In genomic region chrX:13652256-13653021, GRCh38 we compare ENCODE assay signal across 8 cellular contexts. TPM values are rescaled to one million over a fixed set of nuclear protein-coding genes. Genes with fewer than 3 reads are reported as not detected.
DNase-seq lines count a peak whose midpoint lies in the region; ATAC-seq, FAIRE-seq and TF ChIP-seq lines count a peak whose summit lies in the region.

No MANE protein-coding gene starts in this region.

- no peak for TF ChIP-seq CTCF in tibial nerve (IDR thresholded peaks at IDR 0.05)

- WGBS in tibial nerve, 2 donors, result 17 to 23% methylated on average over 17 of the region's 17 CpGs

- TF ChIP-seq EP300 in tibial nerve (IDR thresholded peaks at IDR 0.05), result no peak

- no peak for DNase-seq in GM12892 (ENCODE audit: insufficient read length)
- peak; percentile 46 for DNase-seq in HS-27A (ENCODE audit: low read depth)
- peak; percentile 27 for DNase-seq in amniotic stem cell (lab: John Stamatoyannopoulos, UW)
- no peak for DNase-seq in tibial nerve (ENCODE audit: low spot score in 2 of 2)
- no peak for DNase-seq in NCI-H2107 (lab: John Stamatoyannopoulos, UW)

- peaks cover 0 to 15% (median 7%) of the 10 kb centered on the region in 4 donors for H3K4me1 ChIP-seq in tibial nerve

- H3K27me3 ChIP-seq in layer of hippocampus (ENCODE audit: control insufficient read depth, insufficient read depth, low read length) (no peaks in the 10 kb centered on the region), tibial nerve (no peaks in the 10 kb centered on the region)

- H3K4me3 ChIP-seq in tibial nerve, result peak overlapping the region; percentile 37 to 69 (median 62)

- H3K27ac ChIP-seq in layer of hippocampus (ENCODE audit: low read depth, low read length) (peak overlapping the region; percentile 17), tibial nerve (peak overlapping the region; percentile 75 to 96 (median 88))

- ATAC-seq in HG03039 (IDR thresholded peaks at IDR 0.05; ENCODE audit: unreplicated experiment), result no peak
- ATAC-seq in HG03175 (IDR thresholded peaks at IDR 0.05; ENCODE audit: unreplicated experiment), result no peak

- no peaks in the 10 kb centered on the region for H3K36me3 ChIP-seq in tibial nerve

- TF ChIP-seq POLR2A in GM12892 (IDR thresholded peaks at IDR 0.05; ENCODE audit: low read depth, low read length), result no peak
- no peak for TF ChIP-seq POLR2A in tibial nerve (IDR thresholded peaks at IDR 0.05)

- H3K9me3 ChIP-seq in tibial nerve, result no peaks in the 10 kb centered on the region

- FAIRE-seq in GM12892 (lab: Jason Lieb, UNC), result peak; percentile 24

RNA-seq across cellular contexts. Expression of gene TCEANC, which starts 0.5 kb away (rescaled TPM):
- 1.5 TPM for polyA plus RNA-seq in GM12892 (2012; ENCODE audit: missing spikeins)
- total RNA-seq in tibial nerve, result 1 to 10 TPM; 2.9 to 6.1 (median 5.0) TPM

RNA-seq across cellular contexts. Expression of gene RAB9A, which starts 36.5 kb away (rescaled TPM):
- 53.5 TPM for polyA plus RNA-seq in GM12892 (2012; ENCODE audit: missing spikeins)
- 10 to 100 TPM; 20.1 to 69.5 (median 24.9) TPM for total RNA-seq in tibial nerve

Comparison
In these comparisons a context has a peak if more than half of its experiments do, and no peak if none do; other contexts are left out.
1. DNase-seq: peak in HS-27A (single experiment) and amniotic stem cell (single experiment); none in GM12892 (single experiment), tibial nerve (0 of 2) and NCI-H2107 (single experiment).